In the genomic region with DNA sequence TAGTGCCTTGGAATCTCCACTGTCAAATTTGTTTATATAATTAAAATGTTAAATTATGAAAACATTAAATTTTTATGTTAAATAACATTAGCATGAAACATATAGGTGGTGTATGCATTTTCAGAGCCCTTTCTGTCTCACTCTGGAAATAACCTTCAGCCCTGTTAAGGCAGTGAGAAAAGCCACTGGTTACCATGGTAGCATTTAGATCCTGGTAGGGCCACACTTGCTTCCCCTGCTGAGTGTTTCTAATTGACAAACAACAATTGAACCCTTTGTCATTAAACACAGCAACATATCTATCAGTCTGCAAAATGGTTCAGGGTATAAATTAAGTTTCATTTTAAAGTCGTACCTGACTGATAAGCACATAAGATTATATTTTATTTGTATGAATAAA, we compare ENCODE assay signal across 20 cellular contexts.
"Had no signal": no experiment of that assay in that cellular context is flagged by ENCODE, and none has a peak within 500 bp of the region (broad histone marks: within the 10 kb centered on the region; RNA-seq: fewer than 3 reads in every experiment).

No MANE protein-coding gene starts in this region.

- H3K27me3 ChIP-seq: brain microvascular endothelial cell, right atrium auricular region, thyroid gland, uterus had no signal

- H3K36me3 ChIP-seq: brain microvascular endothelial cell, thyroid gland, uterus had no signal

- H3K9me3 Mint-ChIP-seq: activated CD4-positive, alpha-beta T cell treated with anti-CD3 and anti-CD28 coated beads, Interleukin-2, amount 10 ng/mL, durations not matched to agents 7 days and 5 days; activated naive CD8-positive, alpha-beta T cell treated with anti-CD3 and anti-CD28 coated beads, Interleukin-2, amount 10 ng/mL, durations not matched to agents 7 days and 5 days; central memory CD8-positive, alpha-beta T cell; natural killer cell treated with Interleukin-12 subunit alpha and Interleukin-12 subunit beta and Interleukin-15 and Interleukin-18, amount 100 ng/mL, for 72 hours; stimulated activated memory B cell treated with anti-CD40 and anti-IgM and Interleukin-4, amounts not matched to agents 10 μg/mL and 1 μg/mL and 100 μg/mL, for 72 hours had no signal

- DNase-seq: activated CD4-positive, alpha-beta T cell treated with anti-CD3 and anti-CD28 coated beads, Interleukin-2, amount 10 ng/mL, durations not matched to agents 7 days and 5 days; activated CD4-positive, CD25-positive, alpha-beta regulatory T cell; activated CD8-positive, alpha-beta memory T cell treated with anti-CD3 and anti-CD28 coated beads for 24 hours; activated naive CD4-positive, alpha-beta T cell; activated naive CD8-positive, alpha-beta T cell treated with anti-CD3 and anti-CD28 coated beads, Interleukin-2, amount 10 ng/mL, durations not matched to agents 7 days and 5 days; anterior cingulate cortex; brain microvascular endothelial cell; cortex of kidney; effector CD8-positive, alpha-beta T cell; foreskin fibroblast; glutamatergic neuron; hypothalamus; stimulated activated CD4-positive, alpha-beta T cell treated with anti-CD3 and anti-CD28 coated beads, Interleukin-2, amount 100 ng/mL, for 48 hours; thyroid gland; uterus had no signal

- H3K4me3 ChIP-seq: right atrium auricular region, thyroid gland, uterus had no signal

- H3K27me3 Mint-ChIP-seq: activated CD4-positive, alpha-beta T cell treated with anti-CD3 and anti-CD28 coated beads, Interleukin-2, amount 10 ng/mL, durations not matched to agents 7 days and 5 days; activated naive CD8-positive, alpha-beta T cell treated with anti-CD3 and anti-CD28 coated beads, Interleukin-2, amount 10 ng/mL, durations not matched to agents 7 days and 5 days; central memory CD8-positive, alpha-beta T cell; natural killer cell treated with Interleukin-12 subunit alpha and Interleukin-12 subunit beta and Interleukin-15 and Interleukin-18, amount 100 ng/mL, for 72 hours; progenitor cell of endocrine pancreas; stimulated activated memory B cell treated with anti-CD40 and anti-IgM and Interleukin-4, amounts not matched to agents 10 μg/mL and 1 μg/mL and 100 μg/mL, for 72 hours had no signal

- H3K9me3 ChIP-seq: right atrium auricular region, thyroid gland, uterus had no signal

- H3K36me3 Mint-ChIP-seq: natural killer cell treated with Interleukin-12 subunit alpha and Interleukin-12 subunit beta and Interleukin-15 and Interleukin-18, amount 100 ng/mL, for 72 hours had no signal

- H3K4me1 ChIP-seq: right atrium auricular region, thyroid gland, uterus had no signal

- H3K4me3 Mint-ChIP-seq: activated CD4-positive, alpha-beta T cell treated with anti-CD3 and anti-CD28 coated beads, Interleukin-2, amount 10 ng/mL, durations not matched to agents 7 days and 5 days; activated naive CD8-positive, alpha-beta T cell treated with anti-CD3 and anti-CD28 coated beads, Interleukin-2, amount 10 ng/mL, durations not matched to agents 7 days and 5 days; central memory CD8-positive, alpha-beta T cell; natural killer cell treated with Interleukin-12 subunit alpha and Interleukin-12 subunit beta and Interleukin-15 and Interleukin-18, amount 100 ng/mL, for 72 hours; stimulated activated memory B cell treated with anti-CD40 and anti-IgM and Interleukin-4, amounts not matched to agents 10 μg/mL and 1 μg/mL and 100 μg/mL, for 72 hours had no signal

- H3K4me1 Mint-ChIP-seq: activated CD4-positive, alpha-beta T cell treated with anti-CD3 and anti-CD28 coated beads, Interleukin-2, amount 10 ng/mL, durations not matched to agents 7 days and 5 days; activated naive CD8-positive, alpha-beta T cell treated with anti-CD3 and anti-CD28 coated beads, Interleukin-2, amount 10 ng/mL, durations not matched to agents 7 days and 5 days; central memory CD8-positive, alpha-beta T cell; stimulated activated memory B cell treated with anti-CD40 and anti-IgM and Interleukin-4, amounts not matched to agents 10 μg/mL and 1 μg/mL and 100 μg/mL, for 72 hours had no signal

- H3K27ac Mint-ChIP-seq: activated CD4-positive, alpha-beta T cell treated with anti-CD3 and anti-CD28 coated beads, Interleukin-2, amount 10 ng/mL, durations not matched to agents 7 days and 5 days; activated naive CD8-positive, alpha-beta T cell treated with anti-CD3 and anti-CD28 coated beads, Interleukin-2, amount 10 ng/mL, durations not matched to agents 7 days and 5 days; natural killer cell treated with Interleukin-12 subunit alpha and Interleukin-12 subunit beta and Interleukin-15 and Interleukin-18, amount 100 ng/mL, for 72 hours; progenitor cell of endocrine pancreas; stimulated activated memory B cell treated with anti-CD40 and anti-IgM and Interleukin-4, amounts not matched to agents 10 μg/mL and 1 μg/mL and 100 μg/mL, for 72 hours had no signal

- ATAC-seq: natural killer cell treated with Interleukin-12 subunit alpha and Interleukin-12 subunit beta and Interleukin-15 and Interleukin-18, amount 100 ng/mL, for 72 hours; stimulated activated memory B cell treated with anti-CD40 and anti-IgM and Interleukin-4, amounts not matched to agents 10 μg/mL and 1 μg/mL and 100 μg/mL, for 72 hours had no signal

- H3K27ac ChIP-seq: brain microvascular endothelial cell, right atrium auricular region, thyroid gland, uterus had no signal
